In the genomic region with DNA sequence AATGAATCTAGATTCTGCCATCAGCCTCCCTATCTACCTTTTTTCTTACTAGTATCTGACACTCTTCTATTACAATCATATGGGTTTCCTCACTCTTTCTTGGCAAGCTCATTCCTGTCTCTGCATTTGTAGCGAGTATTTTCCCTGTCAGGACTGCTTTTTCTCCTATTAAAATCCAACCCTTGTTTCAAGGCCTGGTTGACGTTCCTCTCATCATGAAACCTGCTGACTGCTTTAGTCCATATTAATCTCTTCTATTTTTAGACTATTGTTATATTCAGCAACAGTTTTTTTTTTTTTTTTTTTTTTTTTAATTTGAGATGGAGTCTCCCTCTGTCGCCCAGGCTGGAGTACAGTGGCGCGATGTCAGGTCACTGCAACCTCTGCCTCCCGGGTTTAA, we compare ENCODE assay signal across 13 cellular contexts. TPM values are rescaled to one million over a fixed set of nuclear protein-coding genes. Genes with fewer than 3 reads are reported as not detected.
A peak's percentile ranks its signal among the peaks of the same experiment; 100 is the strongest.
DNase-seq lines count a peak whose midpoint lies in the region; ATAC-seq, FAIRE-seq and TF ChIP-seq lines count a peak whose summit lies in the region.
"Had no signal": no experiment of that assay in that cellular context is flagged by ENCODE, and none has a peak within 500 bp of the region (broad histone marks: within the 10 kb centered on the region; RNA-seq: fewer than 3 reads in every experiment).

No MANE protein-coding gene starts in this region.

- H3K27me3 Mint-ChIP-seq in T-helper 2 cell treated with Interferon-gamma antibody and Interleukin-4, amounts not matched to agents 5 μg/mL and 100 μg/mL, for 36 hours (ENCODE audit: low read depth) = no peaks in the 10 kb centered on the region
- H3K27me3 Mint-ChIP-seq in activated naive CD8-positive, alpha-beta T cell = no peaks in the 10 kb centered on the region
- H3K27me3 Mint-ChIP-seq in stimulated activated naive CD8-positive, alpha-beta T cell treated with anti-CD3 and anti-CD28 coated beads, Interleukin-15, amount 100 ng/mL, for 72 hours = no peaks in the 10 kb centered on the region
- H3K27me3 Mint-ChIP-seq in type B pancreatic cell = no peaks in the 10 kb centered on the region

- peak overlapping the region; percentile 82 for H3K27ac Mint-ChIP-seq in T-helper 2 cell treated with Interferon-gamma antibody and Interleukin-4, amounts not matched to agents 5 μg/mL and 100 μg/mL, for 36 hours
- no peak overlapping the region for H3K27ac Mint-ChIP-seq in activated naive CD8-positive, alpha-beta T cell
- peak overlapping the region in 1 of 2 donors; percentile 55 for H3K27ac Mint-ChIP-seq in stimulated activated naive CD8-positive, alpha-beta T cell treated with anti-CD3 and anti-CD28 coated beads, Interleukin-15, amount 100 ng/mL, for 72 hours
- no peak overlapping the region for H3K27ac Mint-ChIP-seq in type B pancreatic cell

- peaks cover 3% of the 10 kb centered on the region for H3K9me3 Mint-ChIP-seq in T-helper 2 cell treated with Interferon-gamma antibody and Interleukin-4, amounts not matched to agents 5 μg/mL and 100 μg/mL, for 36 hours
- H3K9me3 Mint-ChIP-seq in activated naive CD8-positive, alpha-beta T cell (ENCODE audit: low read depth) = no peaks in the 10 kb centered on the region
- H3K9me3 Mint-ChIP-seq in stimulated activated naive CD8-positive, alpha-beta T cell treated with anti-CD3 and anti-CD28 coated beads, Interleukin-15, amount 100 ng/mL, for 72 hours = no peaks in the 10 kb centered on the region
- peaks cover 5% of the 10 kb centered on the region for H3K9me3 Mint-ChIP-seq in type B pancreatic cell

- peaks cover 40% of the 10 kb centered on the region for H3K4me1 Mint-ChIP-seq in T-helper 2 cell treated with Interferon-gamma antibody and Interleukin-4, amounts not matched to agents 5 μg/mL and 100 μg/mL, for 36 hours (ENCODE audit: low read depth)
- H3K4me1 Mint-ChIP-seq in activated naive CD8-positive, alpha-beta T cell (ENCODE audit: low read depth) = peaks cover 49% of the 10 kb centered on the region
- H3K4me1 Mint-ChIP-seq in stimulated activated naive CD8-positive, alpha-beta T cell treated with anti-CD3 and anti-CD28 coated beads, Interleukin-15, amount 100 ng/mL, for 72 hours = peaks cover 60% of the 10 kb centered on the region
- H3K4me1 Mint-ChIP-seq in type B pancreatic cell (ENCODE audit: unreplicated experiment) = peaks cover 12% of the 10 kb centered on the region

- ATAC-seq in stimulated activated naive CD8-positive, alpha-beta T cell treated with anti-CD3 and anti-CD28 coated beads, Interleukin-15, amount 100 ng/mL, for 72 hours = no peak
- ATAC-seq in HG02642 (IDR thresholded peaks at IDR 0.05; ENCODE audit: poor library complexity, unreplicated experiment) (no peak), HG03439 (IDR thresholded peaks at IDR 0.05; ENCODE audit: unreplicated experiment) (no peak)

- H3K36me3 Mint-ChIP-seq in T-helper 2 cell treated with Interferon-gamma antibody and Interleukin-4, amounts not matched to agents 5 μg/mL and 100 μg/mL, for 36 hours (ENCODE audit: low read depth) = peaks cover 18% of the 10 kb centered on the region
- peaks cover 9% of the 10 kb centered on the region for H3K36me3 Mint-ChIP-seq in activated naive CD8-positive, alpha-beta T cell
- peaks cover 15% of the 10 kb centered on the region for H3K36me3 Mint-ChIP-seq in type B pancreatic cell

- no peak for TF ChIP-seq CTCF in type B pancreatic cell (conservative IDR thresholded peaks at IDR 0.05)

- FAIRE-seq in islet of Langerhans (lab: Jason Lieb, UNC) = peak; percentile 56
- FAIRE-seq: A204.1, G401.6 had no signal

- peak overlapping the region; percentile 71 for H3K4me3 Mint-ChIP-seq in T-helper 2 cell treated with Interferon-gamma antibody and Interleukin-4, amounts not matched to agents 5 μg/mL and 100 μg/mL, for 36 hours
- H3K4me3 Mint-ChIP-seq in activated naive CD8-positive, alpha-beta T cell = peak overlapping the region; percentile 68
- H3K4me3 Mint-ChIP-seq in stimulated activated naive CD8-positive, alpha-beta T cell treated with anti-CD3 and anti-CD28 coated beads, Interleukin-15, amount 100 ng/mL, for 72 hours = peak overlapping the region; percentile 17 to 78
- H3K4me3 Mint-ChIP-seq in type B pancreatic cell = no peak overlapping the region

- DNase-seq in T-helper 2 cell treated with Interferon-gamma antibody and Interleukin-4, amounts not matched to agents 5 μg/mL and 100 μg/mL, for 36 hours (ENCODE audit: low spot score) = no peak
- DNase-seq in T-helper 2 cell (no peak), type B pancreatic cell (ENCODE audit: extremely low spot score, unreplicated experiment) (no peak)
- no peak for DNase-seq in stimulated activated naive CD8-positive, alpha-beta T cell treated with anti-CD3 and anti-CD28 coated beads, Interleukin-15, amount 100 ng/mL, for 72 hours
- DNase-seq: amygdala; NCI-H1092; stimulated activated CD4-positive, alpha-beta T cell treated with anti-CD3 and anti-CD28 coated beads, Interleukin-15, amount 100 ng/mL, for 24 hours had no signal

RNA-seq across cellular contexts. Expression of gene DIP2B, which starts 16.0 kb away (rescaled TPM):
- total RNA-seq in type B pancreatic cell (ENCODE audit: low replicate concordance) = 27.2 and 28.6 TPM in 2 replicates
